ENCODE assay signal across 8 cellular contexts in genomic region chr1:50959913-50960844, GRCh38. TPM values are rescaled to one million over a fixed set of nuclear protein-coding genes. Genes with fewer than 3 reads are reported as not detected.
DNase-seq lines count a peak whose midpoint lies in the region; ATAC-seq and FAIRE-seq lines count a peak whose summit lies in the region.

TSS of gene FAF1 (minus strand) at chr1:50960267. CDS start at chr1:50959811, 456 bp downstream.

- peak within 1 kb of the TSS; percentile 81 to 96 (median 90) for H3K4me2 ChIP-seq in BLaER1 treated with 17β-estradiol and CSF1 and Interleukin-3, amounts not matched to agents 10 nM and 100 nM

- H3K4me3 ChIP-seq in BLaER1 treated with 17β-estradiol and CSF1 and Interleukin-3, amounts not matched to agents 10 nM and 100 nM = peak within 1 kb of the TSS; percentile 89 to 99 (median 94)

- H3K9ac ChIP-seq in BLaER1 treated with 17β-estradiol and CSF1 and Interleukin-3, amounts not matched to agents 10 nM and 100 nM = peak within 1 kb of the TSS; percentile 79 to 92 (median 87)

- H3K36me3 ChIP-seq in BLaER1 treated with 17β-estradiol and CSF1 and Interleukin-3, amounts not matched to agents 10 nM and 100 nM = peaks cover 0 to 10% (median 0%) of the 10 kb centered on the region in 11 experiments; a peak in 3 of 22 replicates

- no peaks in the 10 kb centered on the region for H3K9me3 ChIP-seq in BLaER1 treated with 17β-estradiol and CSF1 and Interleukin-3, amounts not matched to agents 10 nM and 100 nM (replicated peaks in 1 of 11)

- peaks cover 0 to 3% (median under 1%) of the 10 kb centered on the region in 11 experiments; a peak in 7 of 22 replicates for H3K27me3 ChIP-seq in BLaER1 treated with 17β-estradiol and CSF1 and Interleukin-3, amounts not matched to agents 10 nM and 100 nM

- peak within 1 kb of the TSS; percentile 53 to 89 (median 84); a peak in 21 of 22 replicates for H3K27ac ChIP-seq in BLaER1 treated with 17β-estradiol and CSF1 and Interleukin-3, amounts not matched to agents 10 nM and 100 nM

- FAIRE-seq in GM19239 (lab: Jason Lieb, UNC) = peak; percentile 97

- peaks cover 14 to 32% (median 21%) of the 10 kb centered on the region in 10 experiments for H3K4me1 ChIP-seq in BLaER1 treated with 17β-estradiol and CSF1 and Interleukin-3, amounts not matched to agents 10 nM and 100 nM

- H4K20me1 ChIP-seq in BLaER1 treated with 17β-estradiol and CSF1 and Interleukin-3, amounts not matched to agents 10 nM and 100 nM = peaks cover 0 to 39% (median 6%) of the 10 kb centered on the region in 11 experiments; a peak in 6 of 22 replicates

- peak; percentile 70 for ATAC-seq in HG03457 (IDR thresholded peaks at IDR 0.05; ENCODE audit: unreplicated experiment)
- peak; percentile 98 for ATAC-seq in left lobe of liver

- DNase-seq in GM19239 (ENCODE audit: insufficient read length, low spot score) (peak; percentile 98), NCI-H526 (lab: John Stamatoyannopoulos, UW) (peak; percentile 98 to 99), dedifferentiated amniotic fluid mesenchymal stem cell (ENCODE audit: extremely low spot score) (peak; percentile 93), left lobe of liver (ENCODE audit: low spot score) (peak; percentile 99)
- DNase-seq in activated CD4-positive, alpha-beta T cell treated with anti-CD3 and anti-CD28 coated beads, Interleukin-2, amount 50 U/mL, for 1 hour = peak; percentile 97
- peak; percentile 94 for DNase-seq in stimulated activated CD4-positive, alpha-beta T cell treated with anti-CD3 and anti-CD28 coated beads, Interleukin-2, amount 100 ng/mL, for 4 hours (ENCODE audit: low read depth)

RNA-seq across cellular contexts. Expression of gene FAF1, which starts in this region (rescaled TPM):
- total RNA-seq in left lobe of liver = 22.3 TPM

Comparison
In these comparisons a context has a peak if more than half of its experiments do, and no peak if none do; other contexts are left out.
1. Peak in every context shown above with its lines: DNase-seq, ATAC-seq, H3K4me3 ChIP-seq and H3K27ac ChIP-seq.